Comparison of ENCODE assay signal across 8 cellular contexts in genomic region chr17:57597531-57598453, GRCh38.
DNase-seq lines count a peak whose midpoint lies in the region; ATAC-seq and TF ChIP-seq lines count a peak whose summit lies in the region.

No MANE protein-coding gene starts in this region.

- no peak overlapping the region for H3K27ac ChIP-seq in suprapubic skin

- peak; percentile 86 for ATAC-seq in left colon
- ATAC-seq in GM19452 (IDR thresholded peaks at IDR 0.05; ENCODE audit: unreplicated experiment): no peak

- peak; percentile 66 for DNase-seq in activated effector memory CD4-positive, alpha-beta T cell treated with anti-CD3 and anti-CD28 coated beads, Interleukin-2, amount 50 U/mL, for 16 hours
- no peak for DNase-seq in activated effector memory CD4-positive, alpha-beta T cell treated with Interleukin-2 at 50 U/mL for 16 hours
- DNase-seq in SK-MEL-5 (ENCODE audit: low read depth, low spot score): peak; percentile 88
- DNase-seq in cerebellar cortex (ENCODE audit: low spot score): peak; percentile 78
- peak; percentile 45 to 81 for DNase-seq in left colon
- peak in 1 of 2 donors; percentile 74 for DNase-seq in suprapubic skin (ENCODE audit: low spot score in 2 of 2)

- in situ Hi-C loops in SK-MEL-5 (cut with HindIII; ENCODE audit: low pct_unique_long_range_greater_than_20kb, low sequenced_read_pairs): no loop called here

- H4K20me1 ChIP-seq in Loucy (ENCODE audit: insufficient read depth, low read length, poor library complexity, severe bottlenecking): peaks cover 8% of the 10 kb centered on the region

- H3K36me3 ChIP-seq in Loucy (ENCODE audit: insufficient read depth, low read length) (peaks cover 83% of the 10 kb centered on the region), suprapubic skin (peaks cover 4% of the 10 kb centered on the region)

- no peak overlapping the region for H3K4me2 ChIP-seq in Loucy (ENCODE audit: low read depth, low read length, poor library complexity, severe bottlenecking)

- peaks cover 26% of the 10 kb centered on the region; the same call in 1 of the 2 replicates for H3K79me2 ChIP-seq in Loucy (ENCODE audit: insufficient read depth, low read length)

- intact Hi-C loops in left colon (cut with DNase I, micrococcal nuclease): no loop called here

- TF ChIP-seq CTCF in Loucy (conservative IDR thresholded peaks at IDR 0.05; ENCODE audit: low read length) (peak; percentile 84), suprapubic skin (IDR thresholded peaks at IDR 0.05) (peak; percentile 27 to 67)

- H3K4me1 ChIP-seq in Loucy (ENCODE audit: insufficient read depth, low read length, poor library complexity, severe bottlenecking) (peaks cover 24% of the 10 kb centered on the region), suprapubic skin (no peaks in the 10 kb centered on the region)

- no peaks in the 10 kb centered on the region for H3K9me2 ChIP-seq in Loucy (replicated peaks; ENCODE audit: low read depth, low read length)

- no peak for TF ChIP-seq POLR2A in suprapubic skin (IDR thresholded peaks at IDR 0.05)

- no peak overlapping the region for H3K9ac ChIP-seq in Loucy (ENCODE audit: low read depth, low read length, poor library complexity, severe bottlenecking)

- H3K4me3 ChIP-seq in Loucy (ENCODE audit: low read length, poor library complexity, severe bottlenecking): no peak overlapping the region
- H3K4me3 ChIP-seq in suprapubic skin: no peak overlapping the region

- 48% methylated on average over 8 of the region's 8 CpGs for WGBS in suprapubic skin

- H3F3A ChIP-seq in Loucy (ENCODE audit: low read depth): no peaks in the 10 kb centered on the region

- H3K9me3 ChIP-seq in Loucy (ENCODE audit: insufficient read depth, low read depth, low read length): peaks cover 4% of the 10 kb centered on the region; the same call in 1 of the 2 replicates
- H3K9me3 ChIP-seq in suprapubic skin: no peaks in the 10 kb centered on the region

- no peak overlapping the region for H2AFZ ChIP-seq in Loucy (ENCODE audit: low read length)

- TF ChIP-seq EP300 in suprapubic skin (IDR thresholded peaks at IDR 0.05): no peak

- H3K27me3 ChIP-seq in Loucy (ENCODE audit: insufficient read depth, low read length, poor library complexity, severe bottlenecking) (no peaks in the 10 kb centered on the region), suprapubic skin (no peaks in the 10 kb centered on the region)
